ENCODE assay signal across 22 cellular contexts in the genomic region with DNA sequence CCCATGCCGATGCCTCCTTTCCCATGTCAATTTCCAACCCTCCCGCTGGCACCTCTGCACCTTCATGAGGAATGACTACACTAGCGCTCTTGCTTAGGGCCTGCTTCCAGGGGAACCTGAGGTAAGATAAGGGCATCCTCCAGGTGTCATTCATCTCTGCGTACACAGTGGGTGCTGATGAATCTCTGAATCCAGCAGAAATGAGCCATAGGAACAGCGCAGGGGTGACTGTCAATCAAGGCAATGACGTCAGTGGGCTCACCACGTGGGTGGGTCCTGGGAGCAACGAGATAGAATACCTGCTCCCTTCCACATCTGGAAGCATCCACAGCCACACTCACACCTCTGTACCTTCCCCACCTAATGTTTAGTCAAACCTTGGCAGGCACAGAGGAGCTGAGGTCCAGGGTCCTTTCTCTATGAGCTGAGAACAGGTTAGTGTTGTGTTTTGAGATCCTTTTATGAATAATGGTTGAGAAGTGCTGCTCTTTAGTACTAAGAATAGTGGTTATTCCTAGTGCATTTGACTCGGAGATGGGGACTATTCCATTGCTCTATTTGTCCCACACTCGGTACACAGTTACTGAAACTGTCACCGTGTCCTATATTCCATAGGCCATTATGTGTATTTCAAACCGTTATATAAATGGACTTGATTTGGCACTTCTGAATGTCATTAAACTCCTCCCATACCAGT.
"Had no signal": no experiment of that assay in that cellular context is flagged by ENCODE, and none has a peak within 500 bp of the region (broad histone marks: within the 10 kb centered on the region; RNA-seq: fewer than 3 reads in every experiment).

No MANE protein-coding gene starts in this region.

- H3K9me3 ChIP-seq: ascending aorta, esophagus squamous epithelium, gastrocnemius medialis, sigmoid colon, thoracic aorta, vagina had no signal

- H3K4me3 Mint-ChIP-seq: activated CD4-positive, alpha-beta T cell treated with anti-CD3 and anti-CD28 coated beads, Interleukin-2, amount 10 ng/mL, durations not matched to agents 7 days and 5 days; activated CD8-positive, alpha-beta T cell treated with anti-CD3 and anti-CD28 coated beads, Interleukin-2, amount 10 ng/mL, durations not matched to agents 7 days and 5 days; activated T-helper 1 cell treated with anti-CD3 and anti-CD28 coated beads, Interleukin-12 subunit alpha, Interleukin-12 subunit beta, Interleukin-2, Interleukin-4 antibody, amounts not matched to agents 30 ng/mL and 10 ng/mL and 1 ng/mL, durations not matched to agents 14 hours and 24 hours and 36 hours; central memory CD8-positive, alpha-beta T cell; endodermal cell; natural killer cell treated with Interleukin-12 subunit alpha and Interleukin-12 subunit beta and Interleukin-15 and Interleukin-18, amount 100 ng/mL, for 72 hours; stimulated activated naive B cell treated with anti-CD40 and anti-IgM and Interleukin-4, amounts not matched to agents 10 μg/mL and 1 μg/mL and 100 μg/mL, for 72 hours; type B pancreatic cell had no signal

- H3K4me3 ChIP-seq: ascending aorta, coronary artery, esophagus squamous epithelium, gastrocnemius medialis, sigmoid colon, smooth muscle cell, thoracic aorta, vagina had no signal

- H3K4me1 ChIP-seq: ascending aorta, gastrocnemius medialis had no signal

- H3K4me1 Mint-ChIP-seq: activated CD4-positive, alpha-beta T cell treated with anti-CD3 and anti-CD28 coated beads, Interleukin-2, amount 10 ng/mL, durations not matched to agents 7 days and 5 days; central memory CD8-positive, alpha-beta T cell; stimulated activated naive B cell treated with anti-CD40 and anti-IgM and Interleukin-4, amounts not matched to agents 10 μg/mL and 1 μg/mL and 100 μg/mL, for 72 hours had no signal

- H3K9me3 Mint-ChIP-seq: activated CD4-positive, alpha-beta T cell treated with anti-CD3 and anti-CD28 coated beads, Interleukin-2, amount 10 ng/mL, durations not matched to agents 7 days and 5 days; activated naive CD4-positive, alpha-beta T cell treated with anti-CD3 and anti-CD28 coated beads, Interleukin-2, amount 50 U/mL, for 72 hours; activated T-helper 1 cell treated with anti-CD3 and anti-CD28 coated beads, Interleukin-12 subunit alpha, Interleukin-12 subunit beta, Interleukin-2, Interleukin-4 antibody, amounts not matched to agents 30 ng/mL and 10 ng/mL and 1 ng/mL, durations not matched to agents 14 hours and 24 hours and 36 hours; central memory CD8-positive, alpha-beta T cell; endodermal cell; natural killer cell treated with Interleukin-12 subunit alpha and Interleukin-12 subunit beta and Interleukin-15 and Interleukin-18, amount 100 ng/mL, for 72 hours; stimulated activated naive B cell treated with anti-CD40 and anti-IgM and Interleukin-4, amounts not matched to agents 10 μg/mL and 1 μg/mL and 100 μg/mL, for 72 hours; type B pancreatic cell had no signal

- H3K27ac Mint-ChIP-seq: activated CD4-positive, alpha-beta T cell treated with anti-CD3 and anti-CD28 coated beads, Interleukin-2, amount 10 ng/mL, durations not matched to agents 7 days and 5 days; activated CD8-positive, alpha-beta T cell treated with anti-CD3 and anti-CD28 coated beads, Interleukin-2, amount 10 ng/mL, durations not matched to agents 7 days and 5 days; activated naive CD4-positive, alpha-beta T cell treated with anti-CD3 and anti-CD28 coated beads, Interleukin-2, amount 50 U/mL, for 72 hours; activated T-helper 1 cell treated with anti-CD3 and anti-CD28 coated beads, Interleukin-12 subunit alpha, Interleukin-12 subunit beta, Interleukin-2, Interleukin-4 antibody, amounts not matched to agents 30 ng/mL and 10 ng/mL and 1 ng/mL, durations not matched to agents 14 hours and 24 hours and 36 hours; endodermal cell; natural killer cell treated with Interleukin-12 subunit alpha and Interleukin-12 subunit beta and Interleukin-15 and Interleukin-18, amount 100 ng/mL, for 72 hours; stimulated activated naive B cell treated with anti-CD40 and anti-IgM and Interleukin-4, amounts not matched to agents 10 μg/mL and 1 μg/mL and 100 μg/mL, for 72 hours; type B pancreatic cell had no signal

- H3K36me3 Mint-ChIP-seq: activated naive CD4-positive, alpha-beta T cell treated with anti-CD3 and anti-CD28 coated beads, Interleukin-2, amount 50 U/mL, for 72 hours; natural killer cell treated with Interleukin-12 subunit alpha and Interleukin-12 subunit beta and Interleukin-15 and Interleukin-18, amount 100 ng/mL, for 72 hours; stimulated activated naive B cell treated with anti-CD40 and anti-IgM and Interleukin-4, amounts not matched to agents 10 μg/mL and 1 μg/mL and 100 μg/mL, for 72 hours; type B pancreatic cell had no signal

- FAIRE-seq: islet of Langerhans had no signal

- DNase-seq: activated CD4-positive, alpha-beta T cell treated with anti-CD3 and anti-CD28 coated beads, Interleukin-2, amount 10 ng/mL, durations not matched to agents 7 days and 5 days; activated CD8-positive, alpha-beta T cell treated with anti-CD3 and anti-CD28 coated beads, Interleukin-2, amount 10 ng/mL, durations not matched to agents 7 days and 5 days; activated gamma-delta T cell treated with Interleukin-2 at 50 U/mL for 16 hours; endodermal cell; esophagus squamous epithelium; gastrocnemius medialis; left cardiac atrium; sigmoid colon; stimulated activated CD4-positive, alpha-beta T cell treated with anti-CD3 and anti-CD28 coated beads, Interleukin-15, amount 100 ng/mL, for 24 hours; stimulated activated CD8-positive, alpha-beta memory T cell treated with anti-CD3 and anti-CD28 coated beads, Interleukin-4, amount 100 ng/mL, for 48 hours; stimulated activated naive B cell treated with anti-CD40 and anti-IgM and Interleukin-4, amounts not matched to agents 10 μg/mL and 1 μg/mL and 100 μg/mL, for 72 hours had no signal

- ATAC-seq: activated CD8-positive, alpha-beta T cell treated with anti-CD3 and anti-CD28 coated beads, Interleukin-2, amount 10 ng/mL, durations not matched to agents 7 days and 5 days; activated naive CD4-positive, alpha-beta T cell treated with anti-CD3 and anti-CD28 coated beads, Interleukin-2, amount 50 U/mL, for 72 hours; gastrocnemius medialis; left cardiac atrium; natural killer cell treated with Interleukin-12 subunit alpha and Interleukin-12 subunit beta and Interleukin-15 and Interleukin-18, amount 100 ng/mL, for 72 hours; stimulated activated naive B cell treated with anti-CD40 and anti-IgM and Interleukin-4, amounts not matched to agents 10 μg/mL and 1 μg/mL and 100 μg/mL, for 72 hours had no signal

- H3K36me3 ChIP-seq: ascending aorta, esophagus squamous epithelium, gastrocnemius medialis, sigmoid colon, thoracic aorta, vagina had no signal

- H3K4me2 ChIP-seq: smooth muscle cell had no signal

- H3K27ac ChIP-seq: ascending aorta, coronary artery, esophagus squamous epithelium, gastrocnemius medialis, sigmoid colon, thoracic aorta, vagina had no signal

- H3K27me3 ChIP-seq: ascending aorta, vagina had no signal
